Comparison of ENCODE assay signal across 8 cellular contexts in genomic region chr1:228377664-228378452, GRCh38.
DNase-seq lines count a peak whose midpoint lies in the region; ATAC-seq lines count a peak whose summit lies in the region.

No MANE protein-coding gene starts in this region.

- H3K4me3 ChIP-seq in iPS-11a (ENCODE audit: low read depth, low read length) = peak overlapping the region; percentile 40

- DNase-seq in NCI-H146 treated with DMSO at 0.1 percent for 48 hours (lab: John Stamatoyannopoulos, UW; ENCODE audit: unreplicated experiment) (peak; percentile 56), NCI-H146 (lab: John Stamatoyannopoulos, UW) (no peak), medulla oblongata (ENCODE audit: extremely low spot score) (no peak)

- no peaks in the 10 kb centered on the region for H3K9me3 Mint-ChIP-seq in activated naive CD8-positive, alpha-beta T cell (ENCODE audit: low read depth)
- H3K9me3 Mint-ChIP-seq in stimulated activated memory B cell treated with anti-CD40 and anti-IgM and Interleukin-4, amounts not matched to agents 10 μg/mL and 1 μg/mL and 100 μg/mL, for 72 hours = no peaks in the 10 kb centered on the region

- peaks cover 6% of the 10 kb centered on the region for H3K27me3 Mint-ChIP-seq in activated naive CD8-positive, alpha-beta T cell
- H3K27me3 Mint-ChIP-seq in stimulated activated memory B cell treated with anti-CD40 and anti-IgM and Interleukin-4, amounts not matched to agents 10 μg/mL and 1 μg/mL and 100 μg/mL, for 72 hours = peaks cover 57% of the 10 kb centered on the region

- H3K4me3 Mint-ChIP-seq in activated naive CD8-positive, alpha-beta T cell = peak overlapping the region; percentile 52
- H3K4me3 Mint-ChIP-seq in stimulated activated memory B cell treated with anti-CD40 and anti-IgM and Interleukin-4, amounts not matched to agents 10 μg/mL and 1 μg/mL and 100 μg/mL, for 72 hours = peak overlapping the region; percentile 21

- ATAC-seq in stimulated activated memory B cell treated with anti-CD40 and anti-IgM and Interleukin-4, amounts not matched to agents 10 μg/mL and 1 μg/mL and 100 μg/mL, for 72 hours = peak; percentile 51
- ATAC-seq in HG03520 (IDR thresholded peaks at IDR 0.05; ENCODE audit: unreplicated experiment) (no peak), GM21717 (IDR thresholded peaks at IDR 0.05; ENCODE audit: unreplicated experiment) (no peak)

- no peaks in the 10 kb centered on the region for H3K36me3 Mint-ChIP-seq in activated naive CD8-positive, alpha-beta T cell
- H3K36me3 Mint-ChIP-seq in stimulated activated memory B cell treated with anti-CD40 and anti-IgM and Interleukin-4, amounts not matched to agents 10 μg/mL and 1 μg/mL and 100 μg/mL, for 72 hours = no peaks in the 10 kb centered on the region

- peaks cover 8% of the 10 kb centered on the region for H3K4me1 Mint-ChIP-seq in activated naive CD8-positive, alpha-beta T cell (ENCODE audit: low read depth)
- H3K4me1 Mint-ChIP-seq in stimulated activated memory B cell treated with anti-CD40 and anti-IgM and Interleukin-4, amounts not matched to agents 10 μg/mL and 1 μg/mL and 100 μg/mL, for 72 hours = peaks cover 15% of the 10 kb centered on the region

- H3K27ac Mint-ChIP-seq in activated naive CD8-positive, alpha-beta T cell = no peak overlapping the region
- H3K27ac Mint-ChIP-seq in stimulated activated memory B cell treated with anti-CD40 and anti-IgM and Interleukin-4, amounts not matched to agents 10 μg/mL and 1 μg/mL and 100 μg/mL, for 72 hours = no peak overlapping the region
